ENCODE assay signal across 19 cellular contexts in the genomic region with DNA sequence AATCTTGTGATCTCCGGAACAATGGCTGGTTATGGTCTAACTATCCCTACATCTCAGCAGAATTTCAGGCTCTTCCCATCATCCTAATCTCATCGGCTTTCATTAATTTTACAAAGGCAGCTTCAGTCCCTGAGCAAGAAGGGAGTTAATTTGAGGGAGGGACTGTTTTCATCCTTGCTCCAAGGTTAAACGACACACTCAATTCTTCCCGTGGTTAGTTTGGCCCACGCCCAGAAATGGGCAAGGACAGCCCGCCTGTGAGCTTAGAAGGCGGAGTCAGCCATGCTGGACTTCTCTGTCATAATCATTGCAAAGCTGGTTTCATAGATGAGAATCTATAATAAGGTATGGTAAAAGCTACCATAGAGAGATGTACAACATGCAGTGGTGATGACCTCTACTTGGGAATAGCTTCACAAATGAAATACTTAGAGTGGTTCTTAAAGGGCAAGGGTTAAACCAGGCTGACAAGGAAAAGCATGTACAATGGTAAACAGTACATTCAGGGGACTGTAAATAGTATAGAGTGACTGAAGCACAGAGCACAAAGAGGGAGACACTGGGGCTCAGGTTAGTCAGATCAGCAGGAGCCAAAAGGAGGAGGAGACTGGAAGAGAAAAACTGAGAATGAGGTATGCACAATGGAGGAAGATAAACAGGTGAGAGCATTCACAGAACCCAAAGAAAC.
DNase-seq lines count a peak whose midpoint lies in the region; ATAC-seq, FAIRE-seq and TF ChIP-seq lines count a peak whose summit lies in the region.
"Had no signal": no experiment of that assay in that cellular context is flagged by ENCODE, and none has a peak within 500 bp of the region (broad histone marks: within the 10 kb centered on the region; RNA-seq: fewer than 3 reads in every experiment).

No MANE protein-coding gene starts in this region.

- BruUV-seq in HepG2 (replicated peaks; lab: Mats Ljungman, UMichigan): no TSS peak

- POLR2A ChIA-PET in HepG2 (lab: Yijun Ruan, JAX): no interaction called here
- POLR2A ChIA-PET in naive thymus-derived CD8-positive, alpha-beta T cell (lab: Charles Lee): no interaction called here

- H3K9me3 ChIP-seq in HepG2 (ENCODE audit: low read length): no peaks in the 10 kb centered on the region
- H3K9me3 ChIP-seq in right lobe of liver: no peaks in the 10 kb centered on the region
- H3K9me3 ChIP-seq in mesenchymal stem cell (ENCODE audit: control insufficient read depth, low read length): no peaks in the 10 kb centered on the region
- H3K9me3 ChIP-seq: SK-N-SH had no signal

- no peaks in the 10 kb centered on the region for H3K79me2 ChIP-seq in HepG2 (ENCODE audit: insufficient read depth, low read length)

- H4K91ac ChIP-seq in mesenchymal stem cell (ENCODE audit: low read length): no peak overlapping the region

- no peak overlapping the region for H3K23ac ChIP-seq in mesenchymal stem cell (ENCODE audit: low read length in 2 of 2)

- H3K27ac ChIP-seq in HepG2 (ENCODE audit: extremely low read length, insufficient read depth, low read length): no peak overlapping the region
- no peak overlapping the region for H3K27ac ChIP-seq in right lobe of liver
- no peak overlapping the region for H3K27ac ChIP-seq in mesenchymal stem cell (ENCODE audit: low read length, poor library complexity, severe bottlenecking)
- H3K27ac ChIP-seq: BLaER1 treated with 17β-estradiol and CSF1 and Interleukin-3, amounts not matched to agents 10 nM and 100 nM had no signal

- H3K4me1 ChIP-seq in HepG2 (ENCODE audit: insufficient read depth, low read length) (peaks cover 12% of the 10 kb centered on the region), right lobe of liver (no peaks in the 10 kb centered on the region), mesenchymal stem cell (ENCODE audit: control insufficient read depth, insufficient read depth, low read depth, low read length) (no peaks in the 10 kb centered on the region)
- H3K4me1 ChIP-seq: BLaER1 treated with 17β-estradiol and CSF1 and Interleukin-3, amounts not matched to agents 10 nM and 100 nM had no signal

- H4K8ac ChIP-seq in mesenchymal stem cell (ENCODE audit: low read length): no peak overlapping the region

- H3K4me2 ChIP-seq in HepG2 (ENCODE audit: low read depth, low read length): no peak overlapping the region
- no peak overlapping the region for H3K4me2 ChIP-seq in mesenchymal stem cell (ENCODE audit: low read length, poor library complexity, severe bottlenecking)
- H3K4me2 ChIP-seq: BLaER1 treated with 17β-estradiol and CSF1 and Interleukin-3, amounts not matched to agents 10 nM and 100 nM; SK-N-SH had no signal

- no peak overlapping the region for H2BK12ac ChIP-seq in mesenchymal stem cell (ENCODE audit: low read length in 2 of 2)

- peak; percentile 28 for FAIRE-seq in HepG2 (lab: Jason Lieb, UNC)

- ATAC-seq in HepG2 (peak; percentile 92), right lobe of liver (no peak), HG02759 (IDR thresholded peaks at IDR 0.05; ENCODE audit: unreplicated experiment) (no peak)
- no peak for ATAC-seq in naive thymus-derived CD8-positive, alpha-beta T cell
- ATAC-seq: CD8-positive, alpha-beta T cell had no signal

- intact Hi-C loops in HepG2 (cut with micrococcal nuclease; ENCODE audit: unreplicated experiment) (no loop called here), right lobe of liver (cut with DNase I) (no loop called here)

- H2AFZ ChIP-seq in HepG2 (ENCODE audit: low read length) (no peak overlapping the region), mesenchymal stem cell (ENCODE audit: low read depth, low read length) (no peak overlapping the region)

- peaks cover 26 to 45% (median 43%) of the 10 kb centered on the region in 3 donors for H3K36me3 Mint-ChIP-seq in naive thymus-derived CD8-positive, alpha-beta T cell

- H3K9me3 Mint-ChIP-seq in naive thymus-derived CD8-positive, alpha-beta T cell: peaks cover 0 to 46% (median 20%) of the 10 kb centered on the region in 9 donors
- H3K9me3 Mint-ChIP-seq: H9 had no signal

- peak overlapping the region in 2 of 10 donors; percentile 20 to 36 for H3K27ac Mint-ChIP-seq in naive thymus-derived CD8-positive, alpha-beta T cell
- H3K27ac Mint-ChIP-seq: CD8-positive, alpha-beta T cell had no signal

- H4K20me1 ChIP-seq in HepG2 (ENCODE audit: insufficient read depth, low read length): no peaks in the 10 kb centered on the region

- H3K14ac ChIP-seq in mesenchymal stem cell (ENCODE audit: low read length in 2 of 2): no peak overlapping the region

- H3K4me3 Mint-ChIP-seq in naive thymus-derived CD8-positive, alpha-beta T cell: no peak overlapping the region
- H3K4me3 Mint-ChIP-seq: CD8-positive, alpha-beta T cell; H9; IgD-negative memory B cell had no signal

- DNase-seq in HepG2 (ENCODE audit: low spot score) (peak; percentile 13), right lobe of liver (no peak), NCI-H69 (lab: John Stamatoyannopoulos, UW) (peak; percentile 77), mesenchymal stem cell (peak; percentile 29), D341Med (ENCODE audit: low spot score) (no peak)
- DNase-seq in naive thymus-derived CD8-positive, alpha-beta T cell: no peak
- DNase-seq: CD8-positive, alpha-beta T cell; DND-41; GDM1; H9; Kasumi-1; NCI-H1092 treated with DMSO at 0.1 percent for 48 hours; NCI-H524 treated with DMSO at 0.1 percent for 48 hours; NK-92 treated with Interleukin-12 subunit alpha and Interleukin-12 subunit beta, amount 100 ng/mL, for 24 hours; SHP77 treated with DMSO at 0.1 percent for 48 hours; SK-N-SH had no signal

- no peaks in the 10 kb centered on the region for H3K36me3 ChIP-seq in HepG2 (replicated peaks in 1 of 2; ENCODE audit: control insufficient read depth in 1 of 2, insufficient read depth in 2 of 2, low read length in 2 of 2)
- no peaks in the 10 kb centered on the region for H3K36me3 ChIP-seq in right lobe of liver
- H3K36me3 ChIP-seq in mesenchymal stem cell (ENCODE audit: control insufficient read depth in 1 of 2, insufficient read depth in 2 of 2, low read depth in 1 of 2, low read length in 2 of 2): no peaks in the 10 kb centered on the region

- no peaks in the 10 kb centered on the region for H3K27me3 Mint-ChIP-seq in naive thymus-derived CD8-positive, alpha-beta T cell
- H3K27me3 Mint-ChIP-seq: IgD-negative memory B cell had no signal

- H3K79me1 ChIP-seq in mesenchymal stem cell (replicated peaks; ENCODE audit: low read length, poor library complexity, severe bottlenecking): peaks cover 27% of the 10 kb centered on the region

- H3K27me3 ChIP-seq in HepG2 (ENCODE audit: control insufficient read depth in 1 of 2, insufficient read depth in 2 of 2, low read length in 2 of 2) (no peaks in the 10 kb centered on the region), right lobe of liver (no peaks in the 10 kb centered on the region), mesenchymal stem cell (ENCODE audit: control insufficient read depth in 1 of 2, insufficient read depth in 1 of 2, low read length in 2 of 2) (no peaks in the 10 kb centered on the region)
- H3K27me3 ChIP-seq: BLaER1 treated with 17β-estradiol and CSF1 and Interleukin-3, amounts not matched to agents 10 nM and 100 nM had no signal

- H3K4me3 ChIP-seq in HepG2 (replicated peaks in 1 of 3; ENCODE audit: insufficient read depth in 1 of 3, low read depth in 2 of 3, low read length in 3 of 3) (no peak overlapping the region), right lobe of liver (no peak overlapping the region), mesenchymal stem cell (ENCODE audit: insufficient read depth in 1 of 2, low read depth in 1 of 2, low read length in 2 of 2) (no peak overlapping the region)
- H3K4me3 ChIP-seq: BLaER1 treated with 17β-estradiol and CSF1 and Interleukin-3, amounts not matched to agents 10 nM and 100 nM had no signal

- H3K4me1 Mint-ChIP-seq in naive thymus-derived CD8-positive, alpha-beta T cell: peaks cover 0 to 6% (median 3%) of the 10 kb centered on the region in 4 donors

- no peak overlapping the region for H2AK5ac ChIP-seq in mesenchymal stem cell (ENCODE audit: low read length, severe bottlenecking)

- in situ Hi-C loops in HepG2 (cut with HindIII; ENCODE audit: extremely low pct_ligation_motif_present, low pct_unique_long_range_greater_than_20kb): no loop called here

- CTCF ChIA-PET in HepG2 (lab: Yijun Ruan, JAX; ENCODE audit: low intra/inter-chr PET ratio, low total read pairs): no interaction called here

- 69% methylated on average over 7 of the region's 7 CpGs for WGBS in HepG2 (ENCODE audit: low lambda C conversion rate)
- WGBS in right lobe of liver (ENCODE audit: insufficient coverage, low coverage, low lambda C conversion rate, missing lambda C conversion rate): 78% methylated on average over 7 of the region's 7 CpGs
- WGBS in mesenchymal stem cell: 80% methylated on average over 7 of the region's 7 CpGs

- H3K18ac ChIP-seq in mesenchymal stem cell (ENCODE audit: low read depth in 1 of 2, low read length in 2 of 2): no peak overlapping the region

- H3K9ac ChIP-seq in HepG2 (ENCODE audit: insufficient read depth, low read depth, low read length) (no peak overlapping the region), mesenchymal stem cell (ENCODE audit: low read length) (no peak overlapping the region)
- H3K9ac ChIP-seq: BLaER1 treated with 17β-estradiol and CSF1 and Interleukin-3, amounts not matched to agents 10 nM and 100 nM; SK-N-SH had no signal

- TF ChIP-seq EP300 in HepG2 (IDR thresholded peaks at IDR 0.05; ENCODE audit: low read depth in 2 of 2, low read length in 2 of 2) (no peak), HepG2 (CRISPR knock-in tag; IDR thresholded peaks at IDR 0.05; ENCODE audit: borderline replicate concordance) (no peak)

- no peak overlapping the region for H2BK15ac ChIP-seq in mesenchymal stem cell (ENCODE audit: low read depth, poor library complexity, severe bottlenecking)

- TF ChIP-seq POLR2A in HepG2 (IDR thresholded peaks at IDR 0.05; ENCODE audit: insufficient read depth in 1 of 2, low read depth in 2 of 2, low read length in 2 of 2): no peak
- no peak for TF ChIP-seq POLR2A in right lobe of liver (IDR thresholded peaks at IDR 0.05)

- no peak for TF ChIP-seq RAD21 in HepG2 (CRISPR knock-in tag; IDR thresholded peaks at IDR 0.05)

- TF ChIP-seq CTCF in HepG2 (CRISPR knock-in tag; IDR thresholded peaks at IDR 0.05) (no peak), right lobe of liver (IDR thresholded peaks at IDR 0.05) (no peak)

- no peak overlapping the region for H2BK120ac ChIP-seq in mesenchymal stem cell (ENCODE audit: low read depth, low read length)

- no peak overlapping the region for H2BK5ac ChIP-seq in mesenchymal stem cell (ENCODE audit: low read depth, low read length, poor library complexity, severe bottlenecking)

- no peak overlapping the region for H3K4ac ChIP-seq in mesenchymal stem cell (ENCODE audit: low read depth in 1 of 2, low read length in 2 of 2)

TF ChIP-seq in HepG2, 621 proteins besides CTCF, POLR2A, EP300 and RAD21 (continues in another document):
- TF ChIP-seq, protein P1, sequence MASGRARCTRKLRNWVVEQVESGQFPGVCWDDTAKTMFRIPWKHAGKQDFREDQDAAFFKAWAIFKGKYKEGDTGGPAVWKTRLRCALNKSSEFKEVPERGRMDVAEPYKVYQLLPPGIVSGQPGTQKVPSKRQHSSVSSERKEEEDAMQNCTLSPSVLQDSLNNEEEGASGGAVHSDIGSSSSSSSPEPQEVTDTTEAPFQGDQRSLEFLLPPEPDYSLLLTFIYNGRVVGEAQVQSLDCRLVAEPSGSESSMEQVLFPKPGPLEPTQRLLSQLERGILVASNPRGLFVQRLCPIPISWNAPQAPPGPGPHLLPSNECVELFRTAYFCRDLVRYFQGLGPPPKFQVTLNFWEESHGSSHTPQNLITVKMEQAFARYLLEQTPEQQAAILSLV (CRISPR knock-in tag; IDR thresholded peaks at IDR 0.05; ENCODE audit: borderline replicate concordance): no peak

Comparison
In these comparisons a context has a peak if more than half of its experiments do, and no peak if none do; other contexts are left out.
1. DNase-seq: peak in HepG2 (single experiment), NCI-H69 (single experiment) and mesenchymal stem cell (single experiment); none in right lobe of liver (0 of 3), D341Med (single experiment) and naive thymus-derived CD8-positive, alpha-beta T cell (0 of 10).